10 cellular contexts compared by ENCODE assay signal in genomic region chr7:20438665-20439376, GRCh38.
A peak's percentile ranks its signal among the peaks of the same experiment; 100 is the strongest.
DNase-seq lines count a peak whose midpoint lies in the region; ATAC-seq and TF ChIP-seq lines count a peak whose summit lies in the region.
"Had no signal": no experiment of that assay in that cellular context is flagged by ENCODE, and none has a peak within 500 bp of the region (broad histone marks: within the 10 kb centered on the region; RNA-seq: fewer than 3 reads in every experiment).

No MANE protein-coding gene starts in this region.

- no peak for TF ChIP-seq POLR2A in lower leg skin (IDR thresholded peaks at IDR 0.05)

- intact Hi-C loops in lower leg skin (cut with DNase I; ENCODE audit: low total_unique reads), result no loop called here

- TF ChIP-seq CTCF in GM12865 (IDR thresholded peaks at IDR 0.05; ENCODE audit: insufficient read depth, low read depth, low read length, missing control alignments) (no peak), lower leg skin (IDR thresholded peaks at IDR 0.05) (no peak)

- no peak overlapping the region for H3K4me3 ChIP-seq in GM12865 (ENCODE audit: low read depth, low read length)
- no peak overlapping the region for H3K4me3 ChIP-seq in lower leg skin (ENCODE audit: low read depth, poor library complexity, severe bottlenecking)
- H3K4me3 ChIP-seq: breast epithelium had no signal

- WGBS in lower leg skin, 2 donors, result 74 to 89% methylated on average over 7 of the region's 7 CpGs

- peak; percentile 87 for ATAC-seq in GM21367 (IDR thresholded peaks at IDR 0.05; ENCODE audit: unreplicated experiment)
- ATAC-seq in HG03108 (IDR thresholded peaks at IDR 0.05; ENCODE audit: unreplicated experiment), result peak; percentile 75

- DNase-seq in GM12865 (ENCODE audit: low read depth) (peak; percentile 80), SKM-1 (lab: John Stamatoyannopoulos, UW; ENCODE audit: unreplicated experiment) (peak; percentile 24), NCI-H345 treated with DMSO at 0.1 percent for 48 hours (lab: John Stamatoyannopoulos, UW; ENCODE audit: unreplicated experiment) (no peak), T-helper 2 cell (no peak), lower leg skin (ENCODE audit: low spot score in 2 of 2) (no peak), activated gamma-delta T cell treated with Interleukin-2 at 50 U/mL for 16 hours (no peak)
- DNase-seq: hippocampal formation had no signal

Comparison
In these comparisons a context has a peak if more than half of its experiments do, and no peak if none do; other contexts are left out.
1. DNase-seq: peak in GM12865 (single experiment) and SKM-1 (single experiment); none in NCI-H345 treated with DMSO at 0.1 percent for 48 hours (single experiment), T-helper 2 cell (0 of 5), lower leg skin (0 of 2) and activated gamma-delta T cell treated with Interleukin-2 at 50 U/mL for 16 hours (single experiment).